Comparison of ENCODE assay signal across 9 cellular contexts in the genomic region with DNA sequence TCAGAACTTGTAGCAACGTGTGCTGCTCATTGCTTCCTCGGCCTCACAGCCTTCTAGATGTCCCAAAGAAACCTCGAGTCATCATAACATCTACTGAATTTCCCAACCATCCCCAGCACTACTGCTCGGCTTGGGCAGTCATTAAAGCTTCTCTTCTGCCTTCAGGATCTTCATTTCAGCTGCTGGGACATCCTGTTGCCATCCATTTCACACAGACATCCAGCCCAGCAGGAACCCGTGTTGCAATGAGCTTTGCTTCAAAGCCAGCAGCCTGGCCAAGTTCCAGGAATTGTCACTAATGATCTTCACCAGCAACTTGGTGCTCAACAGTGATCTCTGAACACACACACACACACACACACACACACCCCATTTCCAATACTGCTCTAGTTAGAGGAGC. TPM values are rescaled to one million over a fixed set of nuclear protein-coding genes. Genes with fewer than 3 reads are reported as not detected.
DNase-seq lines count a peak whose midpoint lies in the region; ATAC-seq, FAIRE-seq and TF ChIP-seq lines count a peak whose summit lies in the region.
"Had no signal": no experiment of that assay in that cellular context is flagged by ENCODE, and none has a peak within 500 bp of the region (broad histone marks: within the 10 kb centered on the region; RNA-seq: fewer than 3 reads in every experiment).

No MANE protein-coding gene starts in this region.

- DNase-seq in HFFc6 (peak; percentile 42), SKM-1 treated with dmso at 0.1 percent for 144 hours (lab: John Stamatoyannopoulos, UW; ENCODE audit: unreplicated experiment) (peak; percentile 74), left ventricle myocardium superior (peak; percentile 78), small intestine (peak; percentile 45), ecto neural progenitor cell (ENCODE audit: low spot score) (no peak)
- no peak for DNase-seq in activated T-cell treated with anti-CD3 and anti-CD28 coated beads, Interleukin-2, amount 50 U/mL, for 24 hours
- DNase-seq: activated CD8-positive, alpha-beta T cell treated with anti-CD3 and anti-CD28 coated beads for 36 hours had no signal

- H3K9me3 ChIP-seq in small intestine (ENCODE audit: control insufficient read depth, low read depth) = no peaks in the 10 kb centered on the region

- H3K27ac ChIP-seq in small intestine (ENCODE audit: low read depth in 1 of 2, low read length in 1 of 2) = peak overlapping the region in 1 of 2 donors; percentile 52

- H3K9me3 Mint-ChIP-seq in HFFc6 = no peaks in the 10 kb centered on the region
- H3K9me3 Mint-ChIP-seq in activated T-cell treated with anti-CD3 and anti-CD28 coated beads, Interleukin-2, amount 50 U/mL, for 24 hours = peaks cover 5% of the 10 kb centered on the region
- H3K9me3 Mint-ChIP-seq: activated CD8-positive, alpha-beta T cell treated with anti-CD3 and anti-CD28 coated beads for 36 hours had no signal

- H3K36me3 Mint-ChIP-seq in HFFc6 (ENCODE audit: low read depth) = peaks cover 3% of the 10 kb centered on the region; the same call in 1 of the 2 replicates
- H3K36me3 Mint-ChIP-seq in activated T-cell treated with anti-CD3 and anti-CD28 coated beads, Interleukin-2, amount 50 U/mL, for 24 hours (ENCODE audit: low read depth) = no peaks in the 10 kb centered on the region

- no peak for FAIRE-seq in small intestine (lab: Jason Lieb, UNC)

- no peaks in the 10 kb centered on the region for H3K27me3 Mint-ChIP-seq in HFFc6 (ENCODE audit: insufficient read depth)
- H3K27me3 Mint-ChIP-seq in activated T-cell treated with anti-CD3 and anti-CD28 coated beads, Interleukin-2, amount 50 U/mL, for 24 hours = peaks cover 2% of the 10 kb centered on the region
- H3K27me3 Mint-ChIP-seq: activated CD8-positive, alpha-beta T cell treated with anti-CD3 and anti-CD28 coated beads for 36 hours had no signal

- H3K4me1 Mint-ChIP-seq in HFFc6 (ENCODE audit: low read depth) = peaks cover 35% of the 10 kb centered on the region
- H3K4me1 Mint-ChIP-seq in activated T-cell treated with anti-CD3 and anti-CD28 coated beads, Interleukin-2, amount 50 U/mL, for 24 hours (ENCODE audit: low read depth) = no peaks in the 10 kb centered on the region

- ATAC-seq in left ventricle myocardium superior (peak; percentile 79), HG03354 (IDR thresholded peaks at IDR 0.05; ENCODE audit: poor library complexity, severe bottlenecking, unreplicated experiment) (no peak), HG03520 (IDR thresholded peaks at IDR 0.05; ENCODE audit: unreplicated experiment) (no peak)
- ATAC-seq: activated CD8-positive, alpha-beta T cell treated with anti-CD3 and anti-CD28 coated beads for 36 hours had no signal

- intact Hi-C loops in left ventricle myocardium superior (cut with micrococcal nuclease) = no loop called here

- peak overlapping the region; percentile 22; the same call in 1 of the 2 replicates for H3K27ac Mint-ChIP-seq in HFFc6
- H3K27ac Mint-ChIP-seq in activated T-cell treated with anti-CD3 and anti-CD28 coated beads, Interleukin-2, amount 50 U/mL, for 24 hours = no peak overlapping the region
- H3K27ac Mint-ChIP-seq: activated CD8-positive, alpha-beta T cell treated with anti-CD3 and anti-CD28 coated beads for 36 hours had no signal

- H3K4me3 ChIP-seq in small intestine (ENCODE audit: low read depth in 1 of 2, low read length in 2 of 2) = no peak overlapping the region

- H3K4me3 Mint-ChIP-seq in HFFc6 = no peak overlapping the region
- H3K4me3 Mint-ChIP-seq in activated T-cell treated with anti-CD3 and anti-CD28 coated beads, Interleukin-2, amount 50 U/mL, for 24 hours = no peak overlapping the region
- H3K4me3 Mint-ChIP-seq: activated CD8-positive, alpha-beta T cell treated with anti-CD3 and anti-CD28 coated beads for 36 hours had no signal

- H3K4me1 ChIP-seq in small intestine (ENCODE audit: control insufficient read depth in 2 of 2, insufficient read depth in 1 of 2, low read depth in 1 of 2, low read length in 1 of 2) = peaks cover 0 to 3% of the 10 kb centered on the region in 2 donors

- 47 to 55% (median 51%) methylated on average over 5 of the region's 5 CpGs for WGBS in small intestine, 3 donors

- no peaks in the 10 kb centered on the region for H3K27me3 ChIP-seq in small intestine (ENCODE audit: control insufficient read depth in 2 of 2, insufficient read depth in 2 of 2, low read length in 2 of 2)

- no peaks in the 10 kb centered on the region for H3K36me3 ChIP-seq in small intestine (ENCODE audit: control insufficient read depth in 2 of 2, insufficient read depth in 2 of 2, low read length in 2 of 2)

- TF ChIP-seq CTCF in HFFc6 (IDR thresholded peaks at IDR 0.05) = no peak

RNA-seq across cellular contexts. Expression of gene WLS, which starts 18.5 kb away (rescaled TPM):
- 10 to 100 TPM; 39.4 to 52.0 (median 42.3) TPM for total RNA-seq in HFFc6 (2021; fragmentation: NEBNext Ultra II Directional; extraction: Animal tissue kit (Norgen Biotek cat#: 25700))
- 75.0 TPM for total RNA-seq in left ventricle myocardium superior
- polyA plus RNA-seq in small intestine = 10 to 100 TPM in 1 of 3 donors, 1 to 10 TPM in 2; 2.2 to 39.2 (median 5.7) TPM
- total RNA-seq: activated CD8-positive, alpha-beta T cell treated with anti-CD3 and anti-CD28 coated beads for 36 hours had no signal

Comparison
In these comparisons a context has a peak if more than half of its experiments do, and no peak if none do; other contexts are left out.
1. DNase-seq: peak in HFFc6 (single experiment), SKM-1 treated with dmso at 0.1 percent for 144 hours (single experiment), left ventricle myocardium superior (single experiment) and small intestine (single experiment); none in activated T-cell treated with anti-CD3 and anti-CD28 coated beads, Interleukin-2, amount 50 U/mL, for 24 hours (single experiment) and ecto neural progenitor cell (single experiment).